In genomic region chr1:222814536-222815366, GRCh38 we compare ENCODE assay signal across 8 cellular contexts. TPM values are rescaled to one million over a fixed set of nuclear protein-coding genes. Genes with fewer than 3 reads are reported as not detected.
DNase-seq lines count a peak whose midpoint lies in the region; ATAC-seq, FAIRE-seq and TF ChIP-seq lines count a peak whose summit lies in the region.

A gene with protein sequence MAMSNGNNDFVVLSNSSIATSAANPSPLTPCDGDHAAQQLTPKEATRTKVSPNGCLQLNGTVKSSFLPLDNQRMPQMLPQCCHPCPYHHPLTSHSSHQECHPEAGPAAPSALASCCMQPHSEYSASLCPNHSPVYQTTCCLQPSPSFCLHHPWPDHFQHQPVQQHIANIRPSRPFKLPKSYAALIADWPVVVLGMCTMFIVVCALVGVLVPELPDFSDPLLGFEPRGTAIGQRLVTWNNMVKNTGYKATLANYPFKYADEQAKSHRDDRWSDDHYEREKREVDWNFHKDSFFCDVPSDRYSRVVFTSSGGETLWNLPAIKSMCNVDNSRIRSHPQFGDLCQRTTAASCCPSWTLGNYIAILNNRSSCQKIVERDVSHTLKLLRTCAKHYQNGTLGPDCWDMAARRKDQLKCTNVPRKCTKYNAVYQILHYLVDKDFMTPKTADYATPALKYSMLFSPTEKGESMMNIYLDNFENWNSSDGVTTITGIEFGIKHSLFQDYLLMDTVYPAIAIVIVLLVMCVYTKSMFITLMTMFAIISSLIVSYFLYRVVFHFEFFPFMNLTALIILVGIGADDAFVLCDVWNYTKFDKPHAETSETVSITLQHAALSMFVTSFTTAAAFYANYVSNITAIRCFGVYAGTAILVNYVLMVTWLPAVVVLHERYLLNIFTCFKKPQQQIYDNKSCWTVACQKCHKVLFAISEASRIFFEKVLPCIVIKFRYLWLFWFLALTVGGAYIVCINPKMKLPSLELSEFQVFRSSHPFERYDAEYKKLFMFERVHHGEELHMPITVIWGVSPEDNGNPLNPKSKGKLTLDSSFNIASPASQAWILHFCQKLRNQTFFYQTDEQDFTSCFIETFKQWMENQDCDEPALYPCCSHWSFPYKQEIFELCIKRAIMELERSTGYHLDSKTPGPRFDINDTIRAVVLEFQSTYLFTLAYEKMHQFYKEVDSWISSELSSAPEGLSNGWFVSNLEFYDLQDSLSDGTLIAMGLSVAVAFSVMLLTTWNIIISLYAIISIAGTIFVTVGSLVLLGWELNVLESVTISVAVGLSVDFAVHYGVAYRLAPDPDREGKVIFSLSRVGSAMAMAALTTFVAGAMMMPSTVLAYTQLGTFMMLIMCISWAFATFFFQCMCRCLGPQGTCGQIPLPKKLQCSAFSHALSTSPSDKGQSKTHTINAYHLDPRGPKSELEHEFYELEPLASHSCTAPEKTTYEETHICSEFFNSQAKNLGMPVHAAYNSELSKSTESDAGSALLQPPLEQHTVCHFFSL (N-terminal part only) (plus strand): TSS chr1:222815039. CDS start chr1:222942824, 127,785 bp downstream.

- TF ChIP-seq CTCF in GM13976 (IDR thresholded peaks at IDR 0.05; ENCODE audit: borderline replicate concordance, control extremely low read depth, extremely low read depth, insufficient read depth, missing control alignments) (no peak), astrocyte (IDR thresholded peaks at IDR 0.05; ENCODE audit: insufficient read depth, low read depth, low read length) (no peak), hepatocyte (IDR thresholded peaks at IDR 0.05; ENCODE audit: poor library complexity) (no peak)

- H3K36me3 ChIP-seq in astrocyte (ENCODE audit: insufficient read depth, low read length), result no peaks in the 10 kb centered on the region
- no peaks in the 10 kb centered on the region for H3K36me3 ChIP-seq in hepatocyte (replicated peaks; ENCODE audit: insufficient read depth, low read depth)
- no peaks in the 10 kb centered on the region for H3K36me3 ChIP-seq in rectal smooth muscle tissue (ENCODE audit: control insufficient read depth, insufficient read depth, low read length)
- no peaks in the 10 kb centered on the region for H3K36me3 ChIP-seq in aorta (ENCODE audit: control insufficient read depth in 1 of 2, insufficient read depth in 2 of 2, low read length in 1 of 2)

- H3K79me2 ChIP-seq in astrocyte (ENCODE audit: insufficient read depth, low read length), result peaks cover 40% of the 10 kb centered on the region
- H3K79me2 ChIP-seq in hepatocyte, result peaks cover 41% of the 10 kb centered on the region

- H4K20me1 ChIP-seq in astrocyte (ENCODE audit: insufficient read depth, low read length), result peaks cover 3% of the 10 kb centered on the region
- H4K20me1 ChIP-seq in hepatocyte (ENCODE audit: insufficient read depth, poor library complexity, severe bottlenecking), result no peaks in the 10 kb centered on the region

- peak; percentile 65 for FAIRE-seq in astrocyte (lab: Jason Lieb, UNC)

- no peaks in the 10 kb centered on the region for H3K9me3 Mint-ChIP-seq in astrocyte (ENCODE audit: unreplicated experiment)

- H3K4me3 Mint-ChIP-seq in astrocyte (ENCODE audit: unreplicated experiment), result peak within 1 kb of the TSS; percentile 88

- H3K9ac ChIP-seq in astrocyte (ENCODE audit: low read length) (peak within 1 kb of the TSS; percentile 96), rectal smooth muscle tissue (ENCODE audit: low read length) (peak within 1 kb of the TSS; percentile 79)

- H3K4me2 ChIP-seq in astrocyte (ENCODE audit: low read length), result peak within 1 kb of the TSS; percentile 94
- H3K4me2 ChIP-seq in hepatocyte, result peak within 1 kb of the TSS; percentile 74

- H3K27me3 Mint-ChIP-seq in astrocyte (ENCODE audit: low read depth, unreplicated experiment), result no peaks in the 10 kb centered on the region

- H3K9me3 ChIP-seq in astrocyte (ENCODE audit: insufficient read depth, low read depth, low read length) (no peaks in the 10 kb centered on the region), hepatocyte (ENCODE audit: low read depth) (no peaks in the 10 kb centered on the region), aorta (ENCODE audit: control insufficient read depth, low read length) (no peaks in the 10 kb centered on the region)

- H3K27ac Mint-ChIP-seq in astrocyte (ENCODE audit: unreplicated experiment), result peak within 1 kb of the TSS; percentile 19

- in situ Hi-C loops in GM13976 (cut with MboI; ENCODE audit: low sequenced_read_pairs, unreplicated experiment), result no loop called here

- H3K36me3 Mint-ChIP-seq in astrocyte (ENCODE audit: low read depth, unreplicated experiment), result no peaks in the 10 kb centered on the region

- ATAC-seq in HG02623 (IDR thresholded peaks at IDR 0.05; ENCODE audit: unreplicated experiment), result peak; percentile 92
- ATAC-seq in aorta (ENCODE audit: low FRiP score), result peak; percentile 96

- H2AFZ ChIP-seq in astrocyte (ENCODE audit: low read depth, low read length) (peak within 1 kb of the TSS; percentile 95), hepatocyte (peak within 1 kb of the TSS; percentile 98)

- H3K4me1 Mint-ChIP-seq in astrocyte (ENCODE audit: low read depth, unreplicated experiment), result peaks cover 25% of the 10 kb centered on the region

- DNase-seq in GM13976 (ENCODE audit: low spot score) (peak; percentile 91), NCI-H1105 (lab: John Stamatoyannopoulos, UW) (peak; percentile 86), T-helper 2 cell (peak; percentile 41 to 83 (median 61)), astrocyte (ENCODE audit: low read depth) (peak; percentile 72), hepatocyte (ENCODE audit: low spot score) (peak; percentile 92), aorta (peak; percentile 87 to 94)

- intact Hi-C loops in aorta (cut with DNase I), result loop anchor here in 1 of 2 donors (5.0 kb wide), 2 partner anchors 98 to 263 kb away; no protein-coding TSS in a partner anchor

- H3K9me2 ChIP-seq in hepatocyte (replicated peaks; ENCODE audit: insufficient read depth), result no peaks in the 10 kb centered on the region

- H3K4me3 ChIP-seq in astrocyte (ENCODE audit: insufficient read depth, low read depth, low read length), result peak within 1 kb of the TSS; percentile 93
- H3K4me3 ChIP-seq in hepatocyte, result peak within 1 kb of the TSS; percentile 62
- H3K4me3 ChIP-seq in rectal smooth muscle tissue (ENCODE audit: low read length), result peak within 1 kb of the TSS; percentile 89
- H3K4me3 ChIP-seq in aorta (ENCODE audit: low read length in 2 of 2), result peak within 1 kb of the TSS; percentile 83 to 85

- H3K4me1 ChIP-seq in astrocyte (ENCODE audit: insufficient read depth, low read length) (peaks cover 40% of the 10 kb centered on the region), hepatocyte (ENCODE audit: insufficient read depth) (peaks cover 24% of the 10 kb centered on the region), rectal smooth muscle tissue (ENCODE audit: control insufficient read depth, insufficient read depth, low read length) (peaks cover 20% of the 10 kb centered on the region), aorta (ENCODE audit: control insufficient read depth in 1 of 2, insufficient read depth in 2 of 2, low read length in 2 of 2) (peaks cover 0 to 12% of the 10 kb centered on the region in 2 donors)

- H3K27me3 ChIP-seq in astrocyte (ENCODE audit: insufficient read depth, low read length) (no peaks in the 10 kb centered on the region), hepatocyte (no peaks in the 10 kb centered on the region), rectal smooth muscle tissue (ENCODE audit: control insufficient read depth, insufficient read depth, low read length) (no peaks in the 10 kb centered on the region), aorta (ENCODE audit: control insufficient read depth in 1 of 2, insufficient read depth in 2 of 2, low read length in 1 of 2) (no peaks in the 10 kb centered on the region)

- H3K27ac ChIP-seq in astrocyte (ENCODE audit: low read depth, low read length) (peak within 1 kb of the TSS; percentile 97), hepatocyte (peak within 1 kb of the TSS; percentile 98), rectal smooth muscle tissue (ENCODE audit: low read depth, low read length) (peak within 1 kb of the TSS; percentile 95), aorta (ENCODE audit: low read depth in 1 of 2, low read length in 2 of 2) (peak within 1 kb of the TSS; percentile 71 to 95)

- WGBS in hepatocyte (ENCODE audit: low lambda C conversion rate, missing lambda C conversion rate), result 4% methylated on average over 40 of the region's 62 CpGs
- WGBS in aorta, 2 donors, result 1 to 2% methylated on average over 56 to 62 of the region's 62 CpGs

RNA-seq across cellular contexts. Expression of the gene that starts here (rescaled TPM):
- 4.1 and 4.8 TPM in 2 replicates for total RNA-seq in astrocyte
- total RNA-seq in hepatocyte, result 10.6 and 14.6 TPM in 2 replicates
- 10.1 and 11.6 TPM in 2 replicates for polyA plus RNA-seq in hepatocyte
- 10 to 100 TPM in 1 of 2 donors, 1 to 10 TPM in 1; 8.4 to 11.4 TPM for total RNA-seq in aorta
- polyA plus RNA-seq in aorta, result 1 to 10 TPM in 1 of 2 donors, under 1 TPM in 1; 0.50 to 3.0 TPM

Comparison
In these comparisons a context has a peak if more than half of its experiments do, and no peak if none do; other contexts are left out.
1. Peak in every context shown above with its lines: DNase-seq, ATAC-seq, H3K4me3 ChIP-seq and H3K27ac ChIP-seq.